ENCODE assay signal across 8 cellular contexts in the genomic region with DNA sequence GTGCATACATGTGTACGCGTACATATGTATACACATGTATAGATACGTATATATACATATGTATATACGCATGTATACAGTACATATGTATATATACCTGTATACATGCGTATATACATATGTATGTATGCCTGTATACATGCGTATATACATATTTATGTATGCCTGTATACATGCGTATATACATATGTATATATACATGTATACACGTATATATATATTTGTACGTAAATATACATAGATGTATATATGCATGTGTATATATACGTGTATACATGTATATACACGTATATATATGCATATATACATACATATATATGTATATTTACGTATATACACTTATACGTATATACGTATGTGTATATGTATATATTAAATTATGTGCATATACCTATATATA.
"Had no signal": no experiment of that assay in that cellular context is flagged by ENCODE, and none has a peak within 500 bp of the region (broad histone marks: within the 10 kb centered on the region; RNA-seq: fewer than 3 reads in every experiment).

No MANE protein-coding gene starts in this region.

- H3K36me3 Mint-ChIP-seq: IgD-negative memory B cell had no signal

- H3K9me3 Mint-ChIP-seq: IgD-negative memory B cell had no signal

- ATAC-seq: HepG2 had no signal

- H3K27ac Mint-ChIP-seq: IgD-negative memory B cell had no signal

- DNase-seq: IMR-90, KBM-7, KG1 had no signal

- H3K27ac ChIP-seq: HL-60, KMS-11 had no signal

- H3K4me1 Mint-ChIP-seq: IgD-negative memory B cell had no signal

- H3K4me3 Mint-ChIP-seq: IgD-negative memory B cell had no signal

- FAIRE-seq: HepG2, HTR-8/SVneo had no signal

- H3K9ac ChIP-seq: KMS-11 had no signal

- H3K4me2 ChIP-seq: KMS-11 had no signal
